30 cellular contexts compared by ENCODE assay signal in the genomic region with DNA sequence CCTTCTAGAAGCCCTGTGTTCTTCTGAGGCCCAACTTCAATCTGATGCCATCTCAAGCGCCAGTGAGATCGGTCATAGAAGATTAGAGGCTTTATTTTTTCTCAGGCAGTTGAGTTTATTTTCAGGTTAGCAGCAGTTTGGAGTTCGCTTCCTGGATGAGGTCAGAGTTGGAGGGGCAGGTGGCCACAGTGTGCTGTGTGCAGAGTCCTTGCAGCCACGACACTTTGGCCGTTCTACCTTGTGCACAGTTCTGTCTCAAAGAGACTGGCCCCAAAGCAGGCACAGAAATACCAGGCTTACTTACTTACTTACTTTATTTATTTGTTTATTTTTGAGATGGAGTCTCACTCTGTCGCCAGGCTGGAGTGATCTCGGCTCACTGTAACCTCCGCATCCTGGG. TPM values are rescaled to one million over a fixed set of nuclear protein-coding genes. Genes with fewer than 3 reads are reported as not detected.
"Had no signal": no experiment of that assay in that cellular context is flagged by ENCODE, and none has a peak within 500 bp of the region (broad histone marks: within the 10 kb centered on the region; RNA-seq: fewer than 3 reads in every experiment).

No MANE protein-coding gene starts in this region.

- H3K9me3 ChIP-seq: Peyer's patch, SJSA1, SK-N-SH had no signal

- ATAC-seq: activated CD8-positive, alpha-beta memory T cell treated with anti-CD3 and anti-CD28 coated beads, Interleukin-2, amount 10 ng/mL, durations not matched to agents 7 days and 5 days; activated naive CD8-positive, alpha-beta T cell treated with anti-CD3 and anti-CD28 coated beads, Interleukin-2, amount 50 U/mL, for 24 hours; PC-3 had no signal

- H3K9ac ChIP-seq: SK-N-SH had no signal

- H3K4me2 ChIP-seq: SK-N-SH had no signal

- H3K27me3 ChIP-seq: Peyer's patch, SJSA1 had no signal

- H3K36me3 ChIP-seq: Peyer's patch, SJSA1 had no signal

- DNase-seq: activated CD4-positive, alpha-beta T cell treated with anti-CD3 and anti-CD28 coated beads, Interleukin-2, amount 10 ng/mL, durations not matched to agents 7 days and 5 days; activated CD4-positive, alpha-beta T cell treated with anti-CD3 and anti-CD28 coated beads, Interleukin-2, amount 50 U/mL, for 48 hours; activated CD8-positive, alpha-beta memory T cell treated with anti-CD3 and anti-CD28 coated beads for 24 hours; activated CD8-positive, alpha-beta memory T cell treated with anti-CD3 and anti-CD28 coated beads, Interleukin-2, amount 10 ng/mL, durations not matched to agents 7 days and 5 days; activated CD8-positive, alpha-beta memory T cell treated with anti-CD3 and anti-CD28 coated beads, Interleukin-2, amount 50 U/mL, for 48 hours; activated effector memory CD4-positive, alpha-beta T cell treated with Interleukin-2 at 50 U/mL for 16 hours; activated naive CD4-positive, alpha-beta T cell treated with anti-CD3 and anti-CD28 coated beads, Interleukin-2, amount 10 ng/mL, durations not matched to agents 7 days and 5 days; activated naive CD8-positive, alpha-beta T cell treated with anti-CD3 and anti-CD28 coated beads, Interleukin-2, amount 50 U/mL, for 24 hours; activated T-cell treated with anti-CD3 and anti-CD28 coated beads, Interleukin-2, amount 50 U/mL, for 48 hours; anterior cingulate cortex; central memory CD4-positive, alpha-beta T cell; Kasumi-1; MM.1S; MV-4-11; NCI-H1092; NCI-H1436 treated with DMSO at 0.1 percent for 48 hours; NCI-H1694 treated with DMSO at 0.1 percent for 48 hours; NCI-H2029; NCI-H510A; NCI-H526; NCI-H748 treated with DMSO at 0.1 percent for 48 hours; NK-92 treated with Interleukin-12 subunit alpha and Interleukin-12 subunit beta, amount 100 ng/mL, for 24 hours; PC-3; Peyer's patch; RPMI8226; SHP77 treated with DMSO at 0.1 percent for 48 hours; SK-N-SH had no signal

- H3K27ac ChIP-seq: Peyer's patch, SJSA1 had no signal

- H3K4me1 ChIP-seq: Peyer's patch, SJSA1 had no signal

- H3K4me3 ChIP-seq: Peyer's patch, SJSA1 had no signal

RNA-seq across cellular contexts. Expression of a gene that starts 31.2 kb away (rescaled TPM):
- total RNA-seq: activated CD8-positive, alpha-beta memory T cell treated with anti-CD3 and anti-CD28 coated beads, Interleukin-2, amount 10 ng/mL, durations not matched to agents 7 days and 5 days; bronchial epithelial cell; cerebellum; PC-3; SJSA1 had no signal
- polyA plus RNA-seq: SK-N-SH had no signal
